1 cellular context compared by ENCODE assay signal in the genomic region with DNA sequence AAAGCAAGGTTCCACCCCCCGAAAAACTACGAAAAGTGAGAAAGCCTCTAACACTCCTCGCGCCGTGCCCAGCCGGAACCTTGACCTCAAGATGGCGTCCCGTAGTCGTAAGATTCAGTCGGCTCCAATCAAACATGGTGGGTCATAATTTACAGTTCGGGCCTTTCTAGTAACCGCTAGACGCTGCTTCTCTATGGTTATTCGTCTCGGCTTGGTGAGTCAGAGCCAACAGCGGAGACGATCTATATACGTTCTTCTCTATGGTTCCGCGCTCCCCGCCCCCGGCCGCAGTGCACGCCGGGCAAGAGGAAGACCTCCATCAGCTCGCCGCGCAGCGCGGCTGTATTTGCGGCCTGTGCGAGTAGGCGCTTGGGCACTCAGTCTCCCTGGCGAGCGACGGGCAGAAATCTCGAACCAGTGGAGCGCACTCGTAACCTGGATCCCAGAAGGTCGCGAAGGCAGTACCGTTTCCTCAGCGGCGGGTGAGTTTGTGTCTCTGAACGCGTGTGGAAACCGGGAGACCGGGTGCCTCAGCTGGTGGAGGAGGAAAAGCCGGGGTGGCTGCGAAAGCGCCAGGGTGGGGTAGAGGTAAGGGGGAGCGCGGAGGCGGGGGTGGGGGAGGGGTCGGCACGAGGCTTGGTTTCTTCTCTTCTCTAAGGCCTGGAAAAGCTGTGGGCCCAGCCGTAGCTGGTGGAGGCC.
A peak's percentile ranks its signal among the peaks of the same experiment; 100 is the strongest.
TF ChIP-seq lines count a peak whose summit lies in the region.

A gene (plus strand): TSS at position 311 of the 699 bp plus-strand sequence. CDS start 13,108 bp downstream, outside the sequence.

TF ChIP-seq in HepG2, 621 proteins besides CTCF, POLR2A, EP300 and RAD21 (continued from another document and continues in another):
- TF ChIP-seq, protein P1, sequence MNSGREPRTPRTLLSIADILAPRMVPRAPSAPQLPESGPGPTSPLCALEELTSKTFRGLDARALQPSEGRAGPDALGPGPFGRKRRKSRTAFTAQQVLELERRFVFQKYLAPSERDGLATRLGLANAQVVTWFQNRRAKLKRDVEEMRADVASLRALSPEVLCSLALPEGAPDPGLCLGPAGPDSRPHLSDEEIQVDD (CRISPR knock-in tag; IDR thresholded peaks at IDR 0.05; ENCODE audit: borderline replicate concordance): no peak
- TF ChIP-seq, protein P2, sequence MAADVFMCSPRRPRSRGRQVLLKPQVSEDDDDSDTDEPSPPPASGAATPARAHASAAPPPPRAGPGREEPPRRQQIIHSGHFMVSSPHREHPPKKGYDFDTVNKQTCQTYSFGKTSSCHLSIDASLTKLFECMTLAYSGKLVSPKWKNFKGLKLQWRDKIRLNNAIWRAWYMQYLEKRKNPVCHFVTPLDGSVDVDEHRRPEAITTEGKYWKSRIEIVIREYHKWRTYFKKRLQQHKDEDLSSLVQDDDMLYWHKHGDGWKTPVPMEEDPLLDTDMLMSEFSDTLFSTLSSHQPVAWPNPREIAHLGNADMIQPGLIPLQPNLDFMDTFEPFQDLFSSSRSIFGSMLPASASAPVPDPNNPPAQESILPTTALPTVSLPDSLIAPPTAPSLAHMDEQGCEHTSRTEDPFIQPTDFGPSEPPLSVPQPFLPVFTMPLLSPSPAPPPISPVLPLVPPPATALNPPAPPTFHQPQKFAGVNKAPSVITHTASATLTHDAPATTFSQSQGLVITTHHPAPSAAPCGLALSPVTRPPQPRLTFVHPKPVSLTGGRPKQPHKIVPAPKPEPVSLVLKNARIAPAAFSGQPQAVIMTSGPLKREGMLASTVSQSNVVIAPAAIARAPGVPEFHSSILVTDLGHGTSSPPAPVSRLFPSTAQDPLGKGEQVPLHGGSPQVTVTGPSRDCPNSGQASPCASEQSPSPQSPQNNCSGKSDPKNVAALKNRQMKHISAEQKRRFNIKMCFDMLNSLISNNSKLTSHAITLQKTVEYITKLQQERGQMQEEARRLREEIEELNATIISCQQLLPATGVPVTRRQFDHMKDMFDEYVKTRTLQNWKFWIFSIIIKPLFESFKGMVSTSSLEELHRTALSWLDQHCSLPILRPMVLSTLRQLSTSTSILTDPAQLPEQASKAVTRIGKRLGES (CRISPR knock-in tag; IDR thresholded peaks at IDR 0.05; ENCODE audit: borderline replicate concordance): peak; percentile 34; the same call in 1 of the 2 replicates
- TF ChIP-seq PHF5A (CRISPR knock-in tag; IDR thresholded peaks at IDR 0.05; ENCODE audit: low read depth, unreplicated experiment) (peak; percentile 96), HNRNPUL1 (IDR thresholded peaks at IDR 0.05; ENCODE audit: low read depth, low read length) (no peak), ZFP36L2 (CRISPR knock-in tag; IDR thresholded peaks at IDR 0.05) (no peak), ZNF431 (CRISPR knock-in tag; IDR thresholded peaks at IDR 0.05; ENCODE audit: borderline replicate concordance, low read depth) (peak; percentile 88; the same call in 1 of the 2 replicates), ZFP1 (CRISPR knock-in tag; IDR thresholded peaks at IDR 0.05) (peak; percentile 26; the same call in 1 of the 2 replicates), ZSCAN31 (CRISPR knock-in tag; IDR thresholded peaks at IDR 0.05; ENCODE audit: low read depth) (peak; percentile 83; the same call in 1 of the 2 replicates), CHCHD3 (CRISPR knock-in tag; IDR thresholded peaks at IDR 0.05) (no peak), ZNF44 (CRISPR knock-in tag; IDR thresholded peaks at IDR 0.05) (peak; percentile 49; the same call in 1 of the 2 replicates), MTA3 (CRISPR knock-in tag; IDR thresholded peaks at IDR 0.05) (no peak), ZNF703 (CRISPR knock-in tag; IDR thresholded peaks at IDR 0.05; ENCODE audit: borderline replicate concordance) (peak; percentile 25; the same call in 1 of the 2 replicates), CENPT (CRISPR knock-in tag; IDR thresholded peaks at IDR 0.05; ENCODE audit: low read depth) (no peak), ZBTB20 (CRISPR knock-in tag; IDR thresholded peaks at IDR 0.05; ENCODE audit: borderline replicate concordance, low read depth) (peak; percentile 77; the same call in 1 of the 2 replicates), KLF6 (CRISPR knock-in tag; IDR thresholded peaks at IDR 0.05) (0 out of 2 replicates have a peak, but pooled peaks have one; percentile 35), SIN3A (IDR thresholded peaks at IDR 0.05; ENCODE audit: borderline replicate concordance, low read depth, low read length) (peak; percentile 85; the same call in 1 of the 2 replicates), IKZF4 (CRISPR knock-in tag; IDR thresholded peaks at IDR 0.05; ENCODE audit: borderline replicate concordance, low read depth, not compliant biosample characterization) (peak; percentile 90), HNRNPL (IDR thresholded peaks at IDR 0.05; ENCODE audit: low read depth, low read length) (0 out of 2 replicates have a peak, but pooled peaks have one; percentile 36), BRD4 (CRISPR knock-in tag; IDR thresholded peaks at IDR 0.05) (peak; percentile 18; the same call in 1 of the 2 replicates), ZNF224 (CRISPR knock-in tag; IDR thresholded peaks at IDR 0.05) (no peak), ZBTB42 (CRISPR knock-in tag; IDR thresholded peaks at IDR 0.05) (0 out of 2 replicates have a peak, but pooled peaks have one; percentile 30), ZNF850 (CRISPR knock-in tag; conservative IDR thresholded peaks at IDR 0.05) (no peak), MBD4 (IDR thresholded peaks at IDR 0.05; ENCODE audit: borderline replicate concordance, low read length) (no peak), ZNF720 (CRISPR knock-in tag; IDR thresholded peaks at IDR 0.05) (0 out of 2 replicates have a peak, but pooled peaks have one; percentile 21)
- TF ChIP-seq, protein P3, sequence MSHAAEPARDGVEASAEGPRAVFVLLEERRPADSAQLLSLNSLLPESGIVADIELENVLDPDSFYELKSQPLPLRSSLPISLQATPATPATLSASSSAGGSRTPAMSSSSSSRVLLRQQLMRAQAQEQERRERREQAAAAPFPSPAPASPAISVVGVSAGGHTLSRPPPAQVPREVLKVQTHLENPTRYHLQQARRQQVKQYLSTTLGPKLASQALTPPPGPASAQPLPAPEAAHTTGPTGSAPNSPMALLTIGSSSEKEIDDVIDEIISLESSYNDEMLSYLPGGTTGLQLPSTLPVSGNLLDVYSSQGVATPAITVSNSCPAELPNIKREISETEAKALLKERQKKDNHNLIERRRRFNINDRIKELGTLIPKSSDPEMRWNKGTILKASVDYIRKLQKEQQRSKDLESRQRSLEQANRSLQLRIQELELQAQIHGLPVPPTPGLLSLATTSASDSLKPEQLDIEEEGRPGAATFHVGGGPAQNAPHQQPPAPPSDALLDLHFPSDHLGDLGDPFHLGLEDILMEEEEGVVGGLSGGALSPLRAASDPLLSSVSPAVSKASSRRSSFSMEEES (CRISPR knock-in tag; IDR thresholded peaks at IDR 0.05): 0 out of 2 replicates have a peak, but pooled peaks have one; percentile 50
- TF ChIP-seq, protein P4, sequence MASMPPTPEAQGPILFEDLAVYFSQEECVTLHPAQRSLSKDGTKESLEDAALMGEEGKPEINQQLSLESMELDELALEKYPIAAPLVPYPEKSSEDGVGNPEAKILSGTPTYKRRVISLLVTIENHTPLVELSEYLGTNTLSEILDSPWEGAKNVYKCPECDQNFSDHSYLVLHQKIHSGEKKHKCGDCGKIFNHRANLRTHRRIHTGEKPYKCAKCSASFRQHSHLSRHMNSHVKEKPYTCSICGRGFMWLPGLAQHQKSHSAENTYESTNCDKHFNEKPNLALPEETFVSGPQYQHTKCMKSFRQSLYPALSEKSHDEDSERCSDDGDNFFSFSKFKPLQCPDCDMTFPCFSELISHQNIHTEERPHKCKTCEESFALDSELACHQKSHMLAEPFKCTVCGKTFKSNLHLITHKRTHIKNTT (CRISPR knock-in tag; IDR thresholded peaks at IDR 0.05): no peak
- TF ChIP-seq, protein P5, sequence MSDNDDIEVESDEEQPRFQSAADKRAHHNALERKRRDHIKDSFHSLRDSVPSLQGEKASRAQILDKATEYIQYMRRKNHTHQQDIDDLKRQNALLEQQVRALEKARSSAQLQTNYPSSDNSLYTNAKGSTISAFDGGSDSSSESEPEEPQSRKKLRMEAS (IDR thresholded peaks at IDR 0.05): peak; percentile 86
- TF ChIP-seq, protein P6, sequence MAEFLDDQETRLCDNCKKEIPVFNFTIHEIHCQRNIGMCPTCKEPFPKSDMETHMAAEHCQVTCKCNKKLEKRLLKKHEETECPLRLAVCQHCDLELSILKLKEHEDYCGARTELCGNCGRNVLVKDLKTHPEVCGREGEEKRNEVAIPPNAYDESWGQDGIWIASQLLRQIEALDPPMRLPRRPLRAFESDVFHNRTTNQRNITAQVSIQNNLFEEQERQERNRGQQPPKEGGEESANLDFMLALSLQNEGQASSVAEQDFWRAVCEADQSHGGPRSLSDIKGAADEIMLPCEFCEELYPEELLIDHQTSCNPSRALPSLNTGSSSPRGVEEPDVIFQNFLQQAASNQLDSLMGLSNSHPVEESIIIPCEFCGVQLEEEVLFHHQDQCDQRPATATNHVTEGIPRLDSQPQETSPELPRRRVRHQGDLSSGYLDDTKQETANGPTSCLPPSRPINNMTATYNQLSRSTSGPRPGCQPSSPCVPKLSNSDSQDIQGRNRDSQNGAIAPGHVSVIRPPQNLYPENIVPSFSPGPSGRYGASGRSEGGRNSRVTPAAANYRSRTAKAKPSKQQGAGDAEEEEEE (CRISPR knock-in tag; IDR thresholded peaks at IDR 0.05; ENCODE audit: borderline replicate concordance): no peak
- TF ChIP-seq, protein P7, sequence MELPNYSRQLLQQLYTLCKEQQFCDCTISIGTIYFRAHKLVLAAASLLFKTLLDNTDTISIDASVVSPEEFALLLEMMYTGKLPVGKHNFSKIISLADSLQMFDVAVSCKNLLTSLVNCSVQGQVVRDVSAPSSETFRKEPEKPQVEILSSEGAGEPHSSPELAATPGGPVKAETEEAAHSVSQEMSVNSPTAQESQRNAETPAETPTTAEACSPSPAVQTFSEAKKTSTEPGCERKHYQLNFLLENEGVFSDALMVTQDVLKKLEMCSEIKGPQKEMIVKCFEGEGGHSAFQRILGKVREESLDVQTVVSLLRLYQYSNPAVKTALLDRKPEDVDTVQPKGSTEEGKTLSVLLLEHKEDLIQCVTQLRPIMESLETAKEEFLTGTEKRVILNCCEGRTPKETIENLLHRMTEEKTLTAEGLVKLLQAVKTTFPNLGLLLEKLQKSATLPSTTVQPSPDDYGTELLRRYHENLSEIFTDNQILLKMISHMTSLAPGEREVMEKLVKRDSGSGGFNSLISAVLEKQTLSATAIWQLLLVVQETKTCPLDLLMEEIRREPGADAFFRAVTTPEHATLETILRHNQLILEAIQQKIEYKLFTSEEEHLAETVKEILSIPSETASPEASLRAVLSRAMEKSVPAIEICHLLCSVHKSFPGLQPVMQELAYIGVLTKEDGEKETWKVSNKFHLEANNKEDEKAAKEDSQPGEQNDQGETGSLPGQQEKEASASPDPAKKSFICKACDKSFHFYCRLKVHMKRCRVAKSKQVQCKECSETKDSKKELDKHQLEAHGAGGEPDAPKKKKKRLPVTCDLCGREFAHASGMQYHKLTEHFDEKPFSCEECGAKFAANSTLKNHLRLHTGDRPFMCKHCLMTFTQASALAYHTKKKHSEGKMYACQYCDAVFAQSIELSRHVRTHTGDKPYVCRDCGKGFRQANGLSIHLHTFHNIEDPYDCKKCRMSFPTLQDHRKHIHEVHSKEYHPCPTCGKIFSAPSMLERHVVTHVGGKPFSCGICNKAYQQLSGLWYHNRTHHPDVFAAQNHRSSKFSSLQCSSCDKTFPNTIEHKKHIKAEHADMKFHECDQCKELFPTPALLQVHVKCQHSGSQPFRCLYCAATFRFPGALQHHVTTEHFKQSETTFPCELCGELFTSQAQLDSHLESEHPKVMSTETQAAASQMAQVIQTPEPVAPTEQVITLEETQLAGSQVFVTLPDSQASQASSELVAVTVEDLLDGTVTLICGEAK (IDR thresholded peaks at IDR 0.05): no peak
- TF ChIP-seq, protein P7 (CRISPR knock-in tag; IDR thresholded peaks at IDR 0.05): peak; percentile 74
- TF ChIP-seq, protein P8, sequence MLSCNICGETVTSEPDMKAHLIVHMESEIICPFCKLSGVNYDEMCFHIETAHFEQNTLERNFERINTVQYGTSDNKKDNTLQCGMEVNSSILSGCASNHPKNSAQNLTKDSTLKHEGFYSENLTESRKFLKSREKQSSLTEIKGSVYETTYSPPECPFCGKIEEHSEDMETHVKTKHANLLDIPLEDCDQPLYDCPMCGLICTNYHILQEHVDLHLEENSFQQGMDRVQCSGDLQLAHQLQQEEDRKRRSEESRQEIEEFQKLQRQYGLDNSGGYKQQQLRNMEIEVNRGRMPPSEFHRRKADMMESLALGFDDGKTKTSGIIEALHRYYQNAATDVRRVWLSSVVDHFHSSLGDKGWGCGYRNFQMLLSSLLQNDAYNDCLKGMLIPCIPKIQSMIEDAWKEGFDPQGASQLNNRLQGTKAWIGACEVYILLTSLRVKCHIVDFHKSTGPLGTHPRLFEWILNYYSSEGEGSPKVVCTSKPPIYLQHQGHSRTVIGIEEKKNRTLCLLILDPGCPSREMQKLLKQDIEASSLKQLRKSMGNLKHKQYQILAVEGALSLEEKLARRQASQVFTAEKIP (CRISPR knock-in tag; IDR thresholded peaks at IDR 0.05; ENCODE audit: borderline replicate concordance): no peak
- TF ChIP-seq, protein P9, sequence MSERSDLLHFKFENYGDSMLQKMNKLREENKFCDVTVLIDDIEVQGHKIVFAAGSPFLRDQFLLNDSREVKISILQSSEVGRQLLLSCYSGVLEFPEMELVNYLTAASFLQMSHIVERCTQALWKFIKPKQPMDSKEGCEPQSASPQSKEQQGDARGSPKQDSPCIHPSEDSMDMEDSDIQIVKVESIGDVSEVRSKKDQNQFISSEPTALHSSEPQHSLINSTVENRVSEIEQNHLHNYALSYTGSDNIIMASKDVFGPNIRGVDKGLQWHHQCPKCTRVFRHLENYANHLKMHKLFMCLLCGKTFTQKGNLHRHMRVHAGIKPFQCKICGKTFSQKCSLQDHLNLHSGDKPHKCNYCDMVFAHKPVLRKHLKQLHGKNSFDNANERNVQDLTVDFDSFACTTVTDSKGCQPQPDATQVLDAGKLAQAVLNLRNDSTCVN (CRISPR knock-in tag; IDR thresholded peaks at IDR 0.05; ENCODE audit: borderline replicate concordance): peak; percentile 25; the same call in 1 of the 2 replicates
